20 cellular contexts compared by ENCODE assay signal in the genomic region with DNA sequence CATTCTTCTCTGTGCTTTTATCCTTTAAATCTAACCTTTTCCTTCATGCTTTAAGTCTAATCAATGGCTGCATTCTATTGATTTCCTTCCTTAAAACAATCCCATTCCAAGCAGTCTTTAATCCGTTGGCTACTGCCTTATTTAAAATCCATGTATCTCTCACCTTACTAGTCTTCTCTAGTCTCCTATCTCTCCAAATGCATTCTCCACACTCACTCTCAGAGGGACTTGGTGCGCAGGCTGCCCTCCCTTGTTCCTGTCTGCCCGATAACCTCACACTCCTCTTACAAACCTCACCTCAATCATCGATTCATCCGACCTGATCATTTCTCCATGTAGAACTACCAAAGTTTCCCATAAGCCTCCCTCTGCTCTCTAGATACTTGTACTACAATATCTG.
"Had no signal": no experiment of that assay in that cellular context is flagged by ENCODE, and none has a peak within 500 bp of the region (broad histone marks: within the 10 kb centered on the region; RNA-seq: fewer than 3 reads in every experiment).

No MANE protein-coding gene starts in this region.

- H3K4me1 Mint-ChIP-seq: mesothelial cell of epicardium; nephron; stimulated activated memory B cell treated with anti-CD40 and anti-IgM and Interleukin-4, amounts not matched to agents 10 μg/mL and 1 μg/mL and 100 μg/mL, for 72 hours had no signal

- DNase-seq: activated CD4-positive, alpha-beta memory T cell treated with anti-CD3 and anti-CD28 coated beads, Interleukin-2, amount 10 ng/mL, durations not matched to agents 7 days and 5 days; activated CD4-positive, alpha-beta T cell treated with anti-CD3 and anti-CD28 coated beads for 48 hours; activated gamma-delta T cell; activated T-cell treated with anti-CD3 and anti-CD28 coated beads, Interleukin-2, amount 50 U/mL, for 48 hours; adrenal gland; cerebellar nuclear complex; effector CD4-positive, alpha-beta T cell; heart left ventricle; kidney; nucleus accumbens; spleen; stimulated activated CD4-positive, alpha-beta T cell treated with anti-CD3 and anti-CD28 coated beads, Interleukin-4, amount 100 ng/mL, for 4 hours; thyroid gland had no signal

- H3K9me3 ChIP-seq: adrenal gland, breast epithelium, gastroesophageal sphincter, heart left ventricle, spleen, thyroid gland had no signal

- H3K4me3 ChIP-seq: adrenal gland, breast epithelium, gastroesophageal sphincter, heart left ventricle, lung, spleen, thyroid gland had no signal

- H3K4me3 Mint-ChIP-seq: activated CD4-positive, alpha-beta memory T cell treated with anti-CD3 and anti-CD28 coated beads, Interleukin-2, amount 10 ng/mL, durations not matched to agents 7 days and 5 days; mesothelial cell of epicardium; nephron; stimulated activated memory B cell treated with anti-CD40 and anti-IgM and Interleukin-4, amounts not matched to agents 10 μg/mL and 1 μg/mL and 100 μg/mL, for 72 hours had no signal

- H3K27me3 Mint-ChIP-seq: activated CD4-positive, alpha-beta memory T cell treated with anti-CD3 and anti-CD28 coated beads, Interleukin-2, amount 10 ng/mL, durations not matched to agents 7 days and 5 days; stimulated activated memory B cell treated with anti-CD40 and anti-IgM and Interleukin-4, amounts not matched to agents 10 μg/mL and 1 μg/mL and 100 μg/mL, for 72 hours had no signal

- H3K9me3 Mint-ChIP-seq: activated CD4-positive, alpha-beta memory T cell treated with anti-CD3 and anti-CD28 coated beads, Interleukin-2, amount 10 ng/mL, durations not matched to agents 7 days and 5 days; mesothelial cell of epicardium; nephron; stimulated activated memory B cell treated with anti-CD40 and anti-IgM and Interleukin-4, amounts not matched to agents 10 μg/mL and 1 μg/mL and 100 μg/mL, for 72 hours had no signal

- H3K27ac ChIP-seq: adrenal gland, breast epithelium, gastroesophageal sphincter, heart left ventricle, spleen, thyroid gland, VCaP had no signal

- H3K27me3 ChIP-seq: adrenal gland, breast epithelium, gastroesophageal sphincter, heart left ventricle, spleen, thyroid gland had no signal

- H3K4me1 ChIP-seq: breast epithelium, gastroesophageal sphincter, heart left ventricle, spleen, thyroid gland had no signal

- H3K27ac Mint-ChIP-seq: activated CD4-positive, alpha-beta memory T cell treated with anti-CD3 and anti-CD28 coated beads, Interleukin-2, amount 10 ng/mL, durations not matched to agents 7 days and 5 days; mesothelial cell of epicardium; nephron; stimulated activated memory B cell treated with anti-CD40 and anti-IgM and Interleukin-4, amounts not matched to agents 10 μg/mL and 1 μg/mL and 100 μg/mL, for 72 hours had no signal
